In genomic region chr9:121682926-121683485, GRCh38 we compare ENCODE assay signal across 18 cellular contexts. TPM values are rescaled to one million over a fixed set of nuclear protein-coding genes. Genes with fewer than 3 reads are reported as not detected.
A peak's percentile ranks its signal among the peaks of the same experiment; 100 is the strongest.
DNase-seq lines count a peak whose midpoint lies in the region; ATAC-seq and TF ChIP-seq lines count a peak whose summit lies in the region.
"Had no signal": no experiment of that assay in that cellular context is flagged by ENCODE, and none has a peak within 500 bp of the region (broad histone marks: within the 10 kb centered on the region; RNA-seq: fewer than 3 reads in every experiment).

No MANE protein-coding gene starts in this region.

- H3K9me3 ChIP-seq in left ventricle myocardium inferior (replicated peaks) = no peaks in the 10 kb centered on the region
- no peaks in the 10 kb centered on the region for H3K9me3 ChIP-seq in heart right ventricle
- H3K9me3 ChIP-seq in osteoblast (ENCODE audit: low read depth, low read length) = no peaks in the 10 kb centered on the region
- H3K9me3 ChIP-seq in aorta (ENCODE audit: control insufficient read depth, low read length) = no peaks in the 10 kb centered on the region

- H4K20me1 ChIP-seq in osteoblast (ENCODE audit: insufficient read depth, low read length) = peaks cover 3% of the 10 kb centered on the region

- DNase-seq in left ventricle myocardium inferior (no peak), heart right ventricle (no peak), UCSD-AML1 (lab: John Stamatoyannopoulos, UW; ENCODE audit: unreplicated experiment) (peak; percentile 57), osteoblast (ENCODE audit: insufficient read length, low spot score, missing footprints) (peak; percentile 75), aorta (peak; percentile 13 to 27)
- no peak for DNase-seq in activated CD4-positive, alpha-beta T cell treated with anti-CD3 and anti-CD28 coated beads for 1 hour
- DNase-seq: 8988T; CD4-positive, CD25-positive, alpha-beta regulatory T cell; CD8-positive, alpha-beta memory T cell; COR-L47; GOT3; H7; HFFc6 had no signal

- H3K4me3 ChIP-seq in left ventricle myocardium inferior (no peak overlapping the region), heart right ventricle (no peak overlapping the region), osteoblast (ENCODE audit: insufficient read depth, low read length) (no peak overlapping the region), aorta (ENCODE audit: low read length in 2 of 2) (no peak overlapping the region)

- intact Hi-C loops in left ventricle myocardium inferior (cut with micrococcal nuclease) (no loop called here), heart right ventricle (cut with DNase I) (loop anchor here in 9 of 10 donors (1.0 to 10.0 kb wide), 8 partner anchors 41 to 192 kb away; no protein-coding TSS in a partner anchor), aorta (cut with DNase I) (loop anchor here (5.0 to 10.0 kb wide), 2 partner anchors 41 to 48 kb away; no protein-coding TSS in a partner anchor)

- H3K4me2 ChIP-seq in osteoblast (ENCODE audit: insufficient read depth, low read length) = no peak overlapping the region

- ATAC-seq in heart right ventricle (no peak), aorta (ENCODE audit: low FRiP score) (no peak), GM19023 (IDR thresholded peaks at IDR 0.05; ENCODE audit: unreplicated experiment) (no peak), HG02610 (IDR thresholded peaks at IDR 0.05; ENCODE audit: unreplicated experiment) (no peak)
- ATAC-seq: HCT116, HepG2 had no signal

- WGBS in heart right ventricle, 2 donors = 71 to 76% methylated on average over 3 of the region's 3 CpGs
- 75 to 87% methylated on average over 2 to 3 of the region's 3 CpGs for WGBS in aorta, 2 donors

- H3K79me2 ChIP-seq in osteoblast (ENCODE audit: insufficient read depth, low read length) = no peaks in the 10 kb centered on the region

- H3K27me3 ChIP-seq in left ventricle myocardium inferior (ENCODE audit: low read depth) (no peaks in the 10 kb centered on the region), heart right ventricle (no peaks in the 10 kb centered on the region), osteoblast (ENCODE audit: insufficient read depth, low read length) (peaks cover 4% of the 10 kb centered on the region), aorta (ENCODE audit: control insufficient read depth in 1 of 2, insufficient read depth in 2 of 2, low read length in 1 of 2) (no peaks in the 10 kb centered on the region)

- H3K36me3 ChIP-seq in left ventricle myocardium inferior (peaks cover 38% of the 10 kb centered on the region), heart right ventricle (peaks cover 0 to 63% (median 23%) of the 10 kb centered on the region in 9 donors), osteoblast (ENCODE audit: insufficient read depth, low read length) (no peaks in the 10 kb centered on the region), aorta (ENCODE audit: control insufficient read depth in 1 of 2, insufficient read depth in 2 of 2, low read length in 1 of 2) (no peaks in the 10 kb centered on the region)

- no peak overlapping the region for H2AFZ ChIP-seq in osteoblast (ENCODE audit: low read length)

- no peak for TF ChIP-seq CTCF in left ventricle myocardium inferior (IDR thresholded peaks at IDR 0.05; ENCODE audit: borderline replicate concordance)
- no peak for TF ChIP-seq CTCF in heart right ventricle (IDR thresholded peaks at IDR 0.05)
- TF ChIP-seq CTCF in osteoblast (IDR thresholded peaks at IDR 0.05; ENCODE audit: extremely low read depth, low read depth, low read length) = no peak

- peaks cover 56% of the 10 kb centered on the region for H3K4me1 ChIP-seq in left ventricle myocardium inferior
- peaks cover 0 to 54% (median 10%) of the 10 kb centered on the region in 9 donors for H3K4me1 ChIP-seq in heart right ventricle
- H3K4me1 ChIP-seq in osteoblast (ENCODE audit: insufficient read depth, low read length) = no peaks in the 10 kb centered on the region
- H3K4me1 ChIP-seq in aorta (ENCODE audit: control insufficient read depth in 1 of 2, insufficient read depth in 2 of 2, low read length in 2 of 2) = no peaks in the 10 kb centered on the region

- H3K27ac ChIP-seq in left ventricle myocardium inferior (replicated peaks) = peak overlapping the region; percentile 51
- peak overlapping the region in 1 of 10 donors; percentile 39 for H3K27ac ChIP-seq in heart right ventricle
- H3K27ac ChIP-seq in osteoblast (ENCODE audit: low read depth, low read length) = no peak overlapping the region
- no peak overlapping the region for H3K27ac ChIP-seq in aorta (ENCODE audit: low read depth in 1 of 2, low read length in 2 of 2)

RNA-seq across cellular contexts. Expression of gene DAB2IP, which starts 31.6 kb away (rescaled TPM):
- total RNA-seq in left ventricle myocardium inferior = 50.7 TPM
- 10 to 100 TPM; 48.1 to 71.1 (median 56.5) TPM for total RNA-seq in heart right ventricle
- 10 to 100 TPM; 18.1 to 36.5 TPM for polyA plus RNA-seq in heart right ventricle
- total RNA-seq in osteoblast = 49.2 and 60.8 TPM in 2 replicates
- total RNA-seq in aorta = 10 to 100 TPM; 70.3 to 75.4 TPM
- 10 to 100 TPM; 12.0 to 32.5 TPM for polyA plus RNA-seq in aorta
- total RNA-seq: CD4-positive, CD25-positive, alpha-beta regulatory T cell had no signal
- polyA plus RNA-seq: CD4-positive, CD25-positive, alpha-beta regulatory T cell; IgD-negative memory B cell had no signal

Comparison
In these comparisons a context has a peak if more than half of its experiments do, and no peak if none do; other contexts are left out.
1. DNase-seq: peak in UCSD-AML1 (single experiment), osteoblast (single experiment) and aorta (2 of 2); none in left ventricle myocardium inferior (single experiment), heart right ventricle (0 of 2) and activated CD4-positive, alpha-beta T cell treated with anti-CD3 and anti-CD28 coated beads for 1 hour (single experiment).